2 cellular contexts compared by ENCODE assay signal in genomic region chr11:92687724-92688123, GRCh38.
TF ChIP-seq lines count a peak whose summit lies in the region.

No MANE protein-coding gene starts in this region.

TF ChIP-seq in GM23338, 12 proteins besides CTCF, POLR2A, EP300 and RAD21:
- TF ChIP-seq EZH2 (IDR thresholded peaks at IDR 0.05; ENCODE audit: low read depth, unreplicated experiment) (no peak), STAT1 (IDR thresholded peaks at IDR 0.05; ENCODE audit: unreplicated experiment) (no peak), ETS1 (IDR thresholded peaks at IDR 0.05) (no peak), ZNF114 (CRISPR knock-in tag; IDR thresholded peaks at IDR 0.05) (no peak), CREB1 (CRISPR knock-in tag; IDR thresholded peaks at IDR 0.05; ENCODE audit: low read depth) (no peak), POLR2AphosphoS5 (IDR thresholded peaks at IDR 0.05; ENCODE audit: low read depth) (no peak), JUNB (IDR thresholded peaks at IDR 0.05; ENCODE audit: unreplicated experiment) (no peak), NANOG (IDR thresholded peaks at IDR 0.05; ENCODE audit: borderline replicate concordance) (no peak), REST (IDR thresholded peaks at IDR 0.05; ENCODE audit: unreplicated experiment) (no peak), EZH2phosphoT487 (IDR thresholded peaks at IDR 0.05; ENCODE audit: unreplicated experiment) (no peak), ZNF331 (CRISPR knock-in tag; IDR thresholded peaks at IDR 0.05; ENCODE audit: low read depth) (no peak)
- TF ChIP-seq, protein P1, sequence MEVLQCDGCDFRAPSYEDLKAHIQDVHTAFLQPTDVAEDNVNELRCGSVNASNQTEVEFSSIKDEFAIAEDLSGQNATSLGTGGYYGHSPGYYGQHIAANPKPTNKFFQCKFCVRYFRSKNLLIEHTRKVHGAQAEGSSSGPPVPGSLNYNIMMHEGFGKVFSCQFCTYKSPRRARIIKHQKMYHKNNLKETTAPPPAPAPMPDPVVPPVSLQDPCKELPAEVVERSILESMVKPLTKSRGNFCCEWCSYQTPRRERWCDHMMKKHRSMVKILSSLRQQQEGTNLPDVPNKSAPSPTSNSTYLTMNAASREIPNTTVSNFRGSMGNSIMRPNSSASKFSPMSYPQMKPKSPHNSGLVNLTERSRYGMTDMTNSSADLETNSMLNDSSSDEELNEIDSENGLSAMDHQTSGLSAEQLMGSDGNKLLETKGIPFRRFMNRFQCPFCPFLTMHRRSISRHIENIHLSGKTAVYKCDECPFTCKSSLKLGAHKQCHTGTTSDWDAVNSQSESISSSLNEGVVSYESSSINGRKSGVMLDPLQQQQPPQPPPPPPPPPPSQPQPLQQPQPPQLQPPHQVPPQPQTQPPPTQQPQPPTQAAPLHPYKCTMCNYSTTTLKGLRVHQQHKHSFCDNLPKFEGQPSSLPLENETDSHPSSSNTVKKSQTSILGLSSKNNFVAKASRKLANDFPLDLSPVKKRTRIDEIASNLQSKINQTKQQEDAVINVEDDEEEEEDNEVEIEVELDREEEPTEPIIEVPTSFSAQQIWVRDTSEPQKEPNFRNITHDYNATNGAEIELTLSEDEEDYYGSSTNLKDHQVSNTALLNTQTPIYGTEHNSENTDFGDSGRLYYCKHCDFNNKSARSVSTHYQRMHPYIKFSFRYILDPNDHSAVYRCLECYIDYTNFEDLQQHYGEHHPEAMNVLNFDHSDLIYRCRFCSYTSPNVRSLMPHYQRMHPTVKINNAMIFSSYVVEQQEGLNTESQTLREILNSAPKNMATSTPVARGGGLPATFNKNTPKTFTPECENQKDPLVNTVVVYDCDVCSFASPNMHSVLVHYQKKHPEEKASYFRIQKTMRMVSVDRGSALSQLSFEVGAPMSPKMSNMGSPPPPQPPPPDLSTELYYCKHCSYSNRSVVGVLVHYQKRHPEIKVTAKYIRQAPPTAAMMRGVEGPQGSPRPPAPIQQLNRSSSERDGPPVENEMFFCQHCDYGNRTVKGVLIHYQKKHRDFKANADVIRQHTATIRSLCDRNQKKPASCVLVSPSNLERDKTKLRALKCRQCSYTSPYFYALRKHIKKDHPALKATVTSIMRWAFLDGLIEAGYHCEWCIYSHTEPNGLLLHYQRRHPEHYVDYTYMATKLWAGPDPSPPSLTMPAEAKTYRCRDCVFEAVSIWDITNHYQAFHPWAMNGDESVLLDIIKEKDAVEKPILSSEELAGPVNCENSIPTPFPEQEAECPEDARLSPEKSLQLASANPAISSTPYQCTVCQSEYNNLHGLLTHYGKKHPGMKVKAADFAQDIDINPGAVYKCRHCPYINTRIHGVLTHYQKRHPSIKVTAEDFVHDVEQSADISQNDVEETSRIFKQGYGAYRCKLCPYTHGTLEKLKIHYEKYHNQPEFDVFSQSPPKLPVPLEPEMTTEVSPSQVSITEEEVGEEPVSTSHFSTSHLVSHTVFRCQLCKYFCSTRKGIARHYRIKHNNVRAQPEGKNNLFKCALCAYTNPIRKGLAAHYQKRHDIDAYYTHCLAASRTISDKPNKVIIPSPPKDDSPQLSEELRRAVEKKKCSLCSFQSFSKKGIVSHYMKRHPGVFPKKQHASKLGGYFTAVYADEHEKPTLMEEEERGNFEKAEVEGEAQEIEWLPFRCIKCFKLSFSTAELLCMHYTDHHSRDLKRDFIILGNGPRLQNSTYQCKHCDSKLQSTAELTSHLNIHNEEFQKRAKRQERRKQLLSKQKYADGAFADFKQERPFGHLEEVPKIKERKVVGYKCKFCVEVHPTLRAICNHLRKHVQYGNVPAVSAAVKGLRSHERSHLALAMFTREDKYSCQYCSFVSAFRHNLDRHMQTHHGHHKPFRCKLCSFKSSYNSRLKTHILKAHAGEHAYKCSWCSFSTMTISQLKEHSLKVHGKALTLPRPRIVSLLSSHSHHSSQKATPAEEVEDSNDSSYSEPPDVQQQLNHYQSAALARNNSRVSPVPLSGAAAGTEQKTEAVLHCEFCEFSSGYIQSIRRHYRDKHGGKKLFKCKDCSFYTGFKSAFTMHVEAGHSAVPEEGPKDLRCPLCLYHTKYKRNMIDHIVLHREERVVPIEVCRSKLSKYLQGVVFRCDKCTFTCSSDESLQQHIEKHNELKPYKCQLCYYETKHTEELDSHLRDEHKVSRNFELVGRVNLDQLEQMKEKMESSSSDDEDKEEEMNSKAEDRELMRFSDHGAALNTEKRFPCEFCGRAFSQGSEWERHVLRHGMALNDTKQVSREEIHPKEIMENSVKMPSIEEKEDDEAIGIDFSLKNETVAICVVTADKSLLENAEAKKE (CRISPR knock-in tag; IDR thresholded peaks at IDR 0.05): no peak

TF ChIP-seq in H1, 55 proteins besides CTCF, POLR2A, EP300 and RAD21:
- TF ChIP-seq GTF2F1 (IDR thresholded peaks at IDR 0.05; ENCODE audit: borderline replicate concordance, low read depth, low read length): no peak
- TF ChIP-seq TAF7 (optimal IDR thresholded peaks at IDR 0.05; ENCODE audit: borderline replicate concordance, low read depth, low read length): no peak
- no peak for TF ChIP-seq JUND (IDR thresholded peaks at IDR 0.05; ENCODE audit: low read length)
- TF ChIP-seq, protein P2, sequence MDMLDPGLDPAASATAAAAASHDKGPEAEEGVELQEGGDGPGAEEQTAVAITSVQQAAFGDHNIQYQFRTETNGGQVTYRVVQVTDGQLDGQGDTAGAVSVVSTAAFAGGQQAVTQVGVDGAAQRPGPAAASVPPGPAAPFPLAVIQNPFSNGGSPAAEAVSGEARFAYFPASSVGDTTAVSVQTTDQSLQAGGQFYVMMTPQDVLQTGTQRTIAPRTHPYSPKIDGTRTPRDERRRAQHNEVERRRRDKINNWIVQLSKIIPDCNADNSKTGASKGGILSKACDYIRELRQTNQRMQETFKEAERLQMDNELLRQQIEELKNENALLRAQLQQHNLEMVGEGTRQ (IDR thresholded peaks at IDR 0.05; ENCODE audit: low read length): no peak
- no peak for TF ChIP-seq CEBPB (IDR thresholded peaks at IDR 0.05; ENCODE audit: low read depth, low read length)
- TF ChIP-seq SIN3A (conservative IDR thresholded peaks at IDR 0.05 in 1 of 2, IDR thresholded peaks at IDR 0.05 in 1 of 2; ENCODE audit: low read depth in 1 of 2, low read length in 2 of 2): no peak
- no peak for TF ChIP-seq SAP30 (IDR thresholded peaks at IDR 0.05; ENCODE audit: insufficient read depth, insufficient replicate concordance, low read length)
